11 cellular contexts compared by ENCODE assay signal in genomic region chr17:75086496-75087181, GRCh38. TPM values are rescaled to one million over a fixed set of nuclear protein-coding genes. Genes with fewer than 3 reads are reported as not detected.
A peak's percentile ranks its signal among the peaks of the same experiment; 100 is the strongest.
DNase-seq lines count a peak whose midpoint lies in the region; ATAC-seq and TF ChIP-seq lines count a peak whose summit lies in the region.
"Had no signal": no experiment of that assay in that cellular context is flagged by ENCODE, and none has a peak within 500 bp of the region (broad histone marks: within the 10 kb centered on the region; RNA-seq: fewer than 3 reads in every experiment).

No MANE protein-coding gene starts in this region.

- peak overlapping the region; percentile 19 for H3K4me3 Mint-ChIP-seq in activated naive CD8-positive, alpha-beta T cell treated with anti-CD3 and anti-CD28 coated beads for 36 hours
- peak overlapping the region; percentile 56 for H3K4me3 Mint-ChIP-seq in memory B cell

- 84 to 86% methylated on average over 15 of the region's 15 CpGs for WGBS in heart right ventricle, 2 donors
- whole genome bisulfite sequencing in upper lobe of left lung, 2 donors: 62 to 66% methylated on average over 15 of the region's 15 CpGs

- H3K27me3 ChIP-seq in heart right ventricle (no peaks in the 10 kb centered on the region), upper lobe of left lung (no peaks in the 10 kb centered on the region), foreskin keratinocyte (peaks cover 5% of the 10 kb centered on the region)
- H3K27me3 ChIP-seq: BE2C, SJSA1 had no signal

- no peak for TF ChIP-seq POLR2A in upper lobe of left lung (IDR thresholded peaks at IDR 0.05)

- ATAC-seq in heart right ventricle (no peak), left ventricle myocardium superior (no peak), memory B cell (ENCODE audit: low read depth) (no peak), upper lobe of left lung (ENCODE audit: low FRiP score in 2 of 2) (no peak), foreskin keratinocyte (no peak)

- H3K4me1 ChIP-seq in heart right ventricle (peaks cover 13 to 57% (median 35%) of the 10 kb centered on the region in 9 donors), upper lobe of left lung (peaks cover 44 to 70% (median 51%) of the 10 kb centered on the region in 4 donors), foreskin keratinocyte (peaks cover 10% of the 10 kb centered on the region)
- H3K4me1 ChIP-seq: BE2C had no signal

- no peaks in the 10 kb centered on the region for H3K27me3 Mint-ChIP-seq in activated naive CD8-positive, alpha-beta T cell treated with anti-CD3 and anti-CD28 coated beads for 36 hours
- peaks cover 5% of the 10 kb centered on the region for H3K27me3 Mint-ChIP-seq in memory B cell

- H3K27ac Mint-ChIP-seq in activated naive CD8-positive, alpha-beta T cell treated with anti-CD3 and anti-CD28 coated beads for 36 hours: no peak overlapping the region
- no peak overlapping the region for H3K27ac Mint-ChIP-seq in memory B cell

- no peaks in the 10 kb centered on the region for H3K9me3 Mint-ChIP-seq in activated naive CD8-positive, alpha-beta T cell treated with anti-CD3 and anti-CD28 coated beads for 36 hours
- no peaks in the 10 kb centered on the region for H3K9me3 Mint-ChIP-seq in memory B cell

- H3K27ac ChIP-seq in heart right ventricle: peak overlapping the region in 7 of 10 donors; percentile 68 to 95 (median 92)
- peak overlapping the region; percentile 95 to 98 (median 98) for H3K27ac ChIP-seq in upper lobe of left lung
- H3K27ac ChIP-seq in foreskin keratinocyte: no peak overlapping the region

- no peak for TF ChIP-seq CTCF in heart right ventricle (IDR thresholded peaks at IDR 0.05)
- TF ChIP-seq CTCF in upper lobe of left lung (IDR thresholded peaks at IDR 0.05): no peak
- TF ChIP-seq CTCF in foreskin keratinocyte (conservative IDR thresholded peaks at IDR 0.05): no peak

- H3K36me3 ChIP-seq in heart right ventricle: no peaks in the 10 kb centered on the region
- no peaks in the 10 kb centered on the region for H3K36me3 ChIP-seq in upper lobe of left lung
- H3K36me3 ChIP-seq: BE2C, SJSA1 had no signal

- DNase-seq in heart right ventricle (no peak), left ventricle myocardium superior (no peak), memory B cell (ENCODE audit: low spot score in 2 of 2) (no peak), upper lobe of left lung (peak in 1 of 2 donors; percentile 41), NCI-H524 treated with DMSO at 0.1 percent for 48 hours (lab: John Stamatoyannopoulos, UW) (no peak), foreskin keratinocyte (no peak), ecto neural progenitor cell (ENCODE audit: low spot score) (no peak)
- DNase-seq in activated naive CD8-positive, alpha-beta T cell treated with anti-CD3 and anti-CD28 coated beads for 36 hours: no peak

- intact Hi-C loops in heart right ventricle (cut with DNase I) (no loop called here), left ventricle myocardium superior (cut with micrococcal nuclease) (no loop called here)

- TF ChIP-seq EP300 in upper lobe of left lung (IDR thresholded peaks at IDR 0.05): no peak

- H3K4me3 ChIP-seq in heart right ventricle (peak overlapping the region in 2 of 10 donors; percentile 73 to 77), upper lobe of left lung (peak overlapping the region in 2 of 4 donors; percentile 60 to 73)

- H3K36me3 Mint-ChIP-seq in activated naive CD8-positive, alpha-beta T cell treated with anti-CD3 and anti-CD28 coated beads for 36 hours: no peaks in the 10 kb centered on the region
- H3K36me3 Mint-ChIP-seq in memory B cell: no peaks in the 10 kb centered on the region

- peaks cover 32% of the 10 kb centered on the region for H3K4me1 Mint-ChIP-seq in activated naive CD8-positive, alpha-beta T cell treated with anti-CD3 and anti-CD28 coated beads for 36 hours
- peaks cover 16% of the 10 kb centered on the region for H3K4me1 Mint-ChIP-seq in memory B cell

- H3K9me3 ChIP-seq in heart right ventricle (no peaks in the 10 kb centered on the region), upper lobe of left lung (no peaks in the 10 kb centered on the region)
- H3K9me3 ChIP-seq: BE2C, SJSA1 had no signal

RNA-seq across cellular contexts. Expression of gene SLC16A5, which starts 1.1 kb away (rescaled TPM):
- total RNA-seq in heart right ventricle (10 to 100 TPM in 8 of 10 donors, 1 to 10 TPM in 2; 7.5 to 17.4 (median 11.9) TPM), left ventricle myocardium superior (7.2 TPM), upper lobe of left lung (100 to 1,000 TPM in 4 of 6 donors, 10 to 100 TPM in 2; 40.6 to 234 (median 123) TPM), foreskin keratinocyte (3.2 and 3.4 TPM in 2 replicates)
- polyA plus RNA-seq in heart right ventricle (10 to 100 TPM in 1 of 2 donors, 1 to 10 TPM in 1; 3.6 to 12.4 TPM), foreskin keratinocyte (2.0 and 2.2 TPM in 2 replicates)
- total RNA-seq in activated naive CD8-positive, alpha-beta T cell treated with anti-CD3 and anti-CD28 coated beads for 36 hours: 1 to 10 TPM; 2.1 TPM
- polyA plus RNA-seq: neural cell had no signal

RNA-seq across cellular contexts. Expression of gene ARMC7, which starts 23.1 kb away (rescaled TPM):
- total RNA-seq in heart right ventricle (1 to 10 TPM; 4.7 to 7.9 (median 5.2) TPM), left ventricle myocardium superior (6.0 TPM), upper lobe of left lung (10 to 100 TPM in 5 of 6 donors, 1 to 10 TPM in 1; 7.3 to 29.5 (median 16.6) TPM), foreskin keratinocyte (3.5 and 4.4 TPM in 2 replicates)
- polyA plus RNA-seq in heart right ventricle (1 to 10 TPM; 3.1 to 7.2 TPM), foreskin keratinocyte (5.8 and 6.5 TPM in 2 replicates)
- total RNA-seq in activated naive CD8-positive, alpha-beta T cell treated with anti-CD3 and anti-CD28 coated beads for 36 hours: 1 to 10 TPM; 6.5 to 6.6 TPM

RNA-seq across cellular contexts. Expression of gene KCTD2, which starts 39.6 kb away (rescaled TPM):
- total RNA-seq in heart right ventricle (10 to 100 TPM; 19.6 to 41.1 (median 29.6) TPM), left ventricle myocardium superior (24.1 TPM), upper lobe of left lung (10 to 100 TPM; 17.8 to 26.1 (median 22.9) TPM), foreskin keratinocyte (11.6 and 12.7 TPM in 2 replicates)
- polyA plus RNA-seq in heart right ventricle (10 to 100 TPM; 11.8 to 19.2 TPM), foreskin keratinocyte (7.3 and 7.7 TPM in 2 replicates)
- total RNA-seq in activated naive CD8-positive, alpha-beta T cell treated with anti-CD3 and anti-CD28 coated beads for 36 hours: 10 to 100 TPM; 14.1 to 14.7 TPM

RNA-seq across cellular contexts. Expression of gene ATP5PD, which starts 39.9 kb away (rescaled TPM):
- total RNA-seq in heart right ventricle (1,000 to 10,000 TPM in 1 of 10 donors, 100 to 1,000 TPM in 9; 678 to 1,003 (median 867) TPM), left ventricle myocardium superior (937 TPM), upper lobe of left lung (100 to 1,000 TPM; 126 to 198 (median 186) TPM), foreskin keratinocyte (318 and 323 TPM in 2 replicates)
- polyA plus RNA-seq in heart right ventricle (1,000 to 10,000 TPM in 1 of 2 donors, 100 to 1,000 TPM in 1; 870 to 2,296 TPM), foreskin keratinocyte (425 and 434 TPM in 2 replicates)
- total RNA-seq in activated naive CD8-positive, alpha-beta T cell treated with anti-CD3 and anti-CD28 coated beads for 36 hours: 100 to 1,000 TPM; 185 to 189 TPM

RNA-seq across cellular contexts. Expression of gene NT5C, which starts 44.9 kb away (rescaled TPM):
- total RNA-seq in heart right ventricle (10 to 100 TPM; 17.1 to 33.3 (median 21.6) TPM), left ventricle myocardium superior (25.5 TPM), upper lobe of left lung (100 to 1,000 TPM in 2 of 6 donors, 10 to 100 TPM in 4; 46.4 to 113 (median 76.6) TPM), foreskin keratinocyte (76.5 and 76.8 TPM in 2 replicates)
- polyA plus RNA-seq in heart right ventricle (10 to 100 TPM; 50.0 to 71.7 TPM), foreskin keratinocyte (109 and 111 TPM in 2 replicates)
- 10 to 100 TPM; 71.2 to 74.8 TPM for total RNA-seq in activated naive CD8-positive, alpha-beta T cell treated with anti-CD3 and anti-CD28 coated beads for 36 hours
